11 cellular contexts compared by ENCODE assay signal in the genomic region with DNA sequence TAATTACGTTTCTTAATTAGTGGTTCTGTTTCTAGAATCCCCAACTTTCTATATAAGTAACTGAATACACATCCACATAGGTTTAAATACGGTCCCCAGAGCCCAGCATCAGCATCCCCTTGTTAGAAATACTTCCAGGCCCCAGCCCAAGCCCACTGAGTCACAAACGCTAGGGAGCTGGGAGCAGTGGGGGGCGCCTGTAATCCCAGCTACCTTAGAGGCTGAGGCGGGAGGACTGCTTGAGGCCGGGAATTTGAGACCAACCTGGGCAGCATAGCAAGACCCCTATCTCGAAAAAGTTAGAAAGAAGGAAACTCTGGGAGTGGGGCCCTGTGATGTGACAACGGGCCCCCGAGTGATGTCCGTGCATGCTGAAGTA. TPM values are rescaled to one million over a fixed set of nuclear protein-coding genes. Genes with fewer than 3 reads are reported as not detected.
DNase-seq lines count a peak whose midpoint lies in the region; ATAC-seq lines count a peak whose summit lies in the region.
"Had no signal": no experiment of that assay in that cellular context is flagged by ENCODE, and none has a peak within 500 bp of the region (broad histone marks: within the 10 kb centered on the region; RNA-seq: fewer than 3 reads in every experiment).

No MANE protein-coding gene starts in this region.

- H3K36me3 Mint-ChIP-seq in T-helper 1 cell treated with Interleukin-12 subunit alpha and Interleukin-12 subunit beta and Interleukin-4 antibody, amounts not matched to agents 30 μg/mL and 1 μg/mL, for 36 hours (ENCODE audit: low read depth) = no peaks in the 10 kb centered on the region
- H3K36me3 Mint-ChIP-seq in activated T-helper 2 cell treated with anti-CD3 and anti-CD28 coated beads, Interferon-gamma antibody, Interleukin-2, Interleukin-4, amounts not matched to agents 10 μg/mL and 5 μg/mL and 100 μg/mL, durations not matched to agents 14 hours and 24 hours and 36 hours (ENCODE audit: low read depth) = no peaks in the 10 kb centered on the region
- H3K36me3 Mint-ChIP-seq in stimulated activated naive B cell treated with anti-CD40 and anti-IgM and Interleukin-4, amounts not matched to agents 10 μg/mL and 1 μg/mL and 100 μg/mL, for 72 hours = peaks cover 3% of the 10 kb centered on the region in 2 donors

- H3K27me3 Mint-ChIP-seq in T-helper 1 cell treated with Interleukin-12 subunit alpha and Interleukin-12 subunit beta and Interleukin-4 antibody, amounts not matched to agents 30 μg/mL and 1 μg/mL, for 36 hours (ENCODE audit: low read depth) = peaks cover 66% of the 10 kb centered on the region
- H3K27me3 Mint-ChIP-seq in activated T-helper 2 cell treated with anti-CD3 and anti-CD28 coated beads, Interferon-gamma antibody, Interleukin-2, Interleukin-4, amounts not matched to agents 10 μg/mL and 5 μg/mL and 100 μg/mL, durations not matched to agents 14 hours and 24 hours and 36 hours (ENCODE audit: low read depth) = peaks cover 68% of the 10 kb centered on the region
- H3K27me3 Mint-ChIP-seq in stimulated activated naive B cell treated with anti-CD40 and anti-IgM and Interleukin-4, amounts not matched to agents 10 μg/mL and 1 μg/mL and 100 μg/mL, for 72 hours = peaks cover 30 to 52% of the 10 kb centered on the region in 2 donors

- H3K4me3 Mint-ChIP-seq in T-helper 1 cell treated with Interleukin-12 subunit alpha and Interleukin-12 subunit beta and Interleukin-4 antibody, amounts not matched to agents 30 μg/mL and 1 μg/mL, for 36 hours = peak overlapping the region; percentile 37
- H3K4me3 Mint-ChIP-seq in activated T-helper 2 cell treated with anti-CD3 and anti-CD28 coated beads, Interferon-gamma antibody, Interleukin-2, Interleukin-4, amounts not matched to agents 10 μg/mL and 5 μg/mL and 100 μg/mL, durations not matched to agents 14 hours and 24 hours and 36 hours (ENCODE audit: low read depth) = peak overlapping the region; percentile 32
- peak overlapping the region; percentile 72 for H3K4me3 Mint-ChIP-seq in stimulated activated naive B cell treated with anti-CD40 and anti-IgM and Interleukin-4, amounts not matched to agents 10 μg/mL and 1 μg/mL and 100 μg/mL, for 72 hours
- H3K4me3 Mint-ChIP-seq: activated T-cell treated with anti-CD3 and anti-CD28 coated beads, Interleukin-2, amount 50 U/mL, for 4 hours had no signal

- H3K4me1 Mint-ChIP-seq in T-helper 1 cell treated with Interleukin-12 subunit alpha and Interleukin-12 subunit beta and Interleukin-4 antibody, amounts not matched to agents 30 μg/mL and 1 μg/mL, for 36 hours (ENCODE audit: low read depth) = peaks cover 2% of the 10 kb centered on the region
- H3K4me1 Mint-ChIP-seq in activated T-helper 2 cell treated with anti-CD3 and anti-CD28 coated beads, Interferon-gamma antibody, Interleukin-2, Interleukin-4, amounts not matched to agents 10 μg/mL and 5 μg/mL and 100 μg/mL, durations not matched to agents 14 hours and 24 hours and 36 hours (ENCODE audit: low read depth) = no peaks in the 10 kb centered on the region
- peaks cover 5 to 10% of the 10 kb centered on the region in 2 donors for H3K4me1 Mint-ChIP-seq in stimulated activated naive B cell treated with anti-CD40 and anti-IgM and Interleukin-4, amounts not matched to agents 10 μg/mL and 1 μg/mL and 100 μg/mL, for 72 hours

- ATAC-seq in stimulated activated naive B cell treated with anti-CD40 and anti-IgM and Interleukin-4, amounts not matched to agents 10 μg/mL and 1 μg/mL and 100 μg/mL, for 72 hours (replicated peaks) = no peak
- ATAC-seq in HG03442 (IDR thresholded peaks at IDR 0.05; ENCODE audit: unreplicated experiment) = no peak

- no peak overlapping the region for H3K27ac Mint-ChIP-seq in T-helper 1 cell treated with Interleukin-12 subunit alpha and Interleukin-12 subunit beta and Interleukin-4 antibody, amounts not matched to agents 30 μg/mL and 1 μg/mL, for 36 hours
- no peak overlapping the region for H3K27ac Mint-ChIP-seq in activated T-helper 2 cell treated with anti-CD3 and anti-CD28 coated beads, Interferon-gamma antibody, Interleukin-2, Interleukin-4, amounts not matched to agents 10 μg/mL and 5 μg/mL and 100 μg/mL, durations not matched to agents 14 hours and 24 hours and 36 hours
- H3K27ac Mint-ChIP-seq in stimulated activated naive B cell treated with anti-CD40 and anti-IgM and Interleukin-4, amounts not matched to agents 10 μg/mL and 1 μg/mL and 100 μg/mL, for 72 hours = peak overlapping the region; percentile 42

- no peak for DNase-seq in T-helper 1 cell
- no peak for DNase-seq in activated T-helper 2 cell treated with anti-CD3 and anti-CD28 coated beads, Interferon-gamma antibody, Interleukin-2, Interleukin-4, amounts not matched to agents 10 μg/mL and 5 μg/mL and 100 μg/mL, durations not matched to agents 14 hours and 24 hours and 36 hours (ENCODE audit: low spot score)
- peak; percentile 18 for DNase-seq in islet precursor cell
- no peak for DNase-seq in stimulated activated naive B cell treated with anti-CD40 and anti-IgM and Interleukin-4, amounts not matched to agents 10 μg/mL and 1 μg/mL and 100 μg/mL, for 72 hours
- DNase-seq in NCI-H2107 treated with DMSO at 0.1 percent for 48 hours (lab: John Stamatoyannopoulos, UW; ENCODE audit: unreplicated experiment) = no peak
- no peak for DNase-seq in GF-D8 (lab: John Stamatoyannopoulos, UW)
- DNase-seq: 8988T; activated T-cell treated with anti-CD3 and anti-CD28 coated beads, Interleukin-2, amount 50 U/mL, for 4 hours; cortex of kidney had no signal

- intact Hi-C loops in activated T-helper 2 cell treated with anti-CD3 and anti-CD28 coated beads, Interferon-gamma antibody, Interleukin-2, Interleukin-4, amounts not matched to agents 10 μg/mL and 5 μg/mL and 100 μg/mL, durations not matched to agents 14 hours and 24 hours and 36 hours (cut with micrococcal nuclease) = no loop called here

- no peaks in the 10 kb centered on the region for H3K9me3 Mint-ChIP-seq in T-helper 1 cell treated with Interleukin-12 subunit alpha and Interleukin-12 subunit beta and Interleukin-4 antibody, amounts not matched to agents 30 μg/mL and 1 μg/mL, for 36 hours
- H3K9me3 Mint-ChIP-seq in activated T-helper 2 cell treated with anti-CD3 and anti-CD28 coated beads, Interferon-gamma antibody, Interleukin-2, Interleukin-4, amounts not matched to agents 10 μg/mL and 5 μg/mL and 100 μg/mL, durations not matched to agents 14 hours and 24 hours and 36 hours = no peaks in the 10 kb centered on the region
- no peaks in the 10 kb centered on the region for H3K9me3 Mint-ChIP-seq in stimulated activated naive B cell treated with anti-CD40 and anti-IgM and Interleukin-4, amounts not matched to agents 10 μg/mL and 1 μg/mL and 100 μg/mL, for 72 hours
- H3K9me3 Mint-ChIP-seq: activated T-cell treated with anti-CD3 and anti-CD28 coated beads, Interleukin-2, amount 50 U/mL, for 4 hours had no signal

RNA-seq across cellular contexts. Expression of a gene that starts 1.3 kb away (rescaled TPM):
- total RNA-seq in activated T-helper 2 cell treated with anti-CD3 and anti-CD28 coated beads, Interferon-gamma antibody, Interleukin-2, Interleukin-4, amounts not matched to agents 10 μg/mL and 5 μg/mL and 100 μg/mL, durations not matched to agents 14 hours and 24 hours and 36 hours = 0.11 and 0.16 TPM in 2 replicates
- total RNA-seq: activated T-cell treated with anti-CD3 and anti-CD28 coated beads, Interleukin-2, amount 50 U/mL, for 4 hours had no signal
